In the genomic region with DNA sequence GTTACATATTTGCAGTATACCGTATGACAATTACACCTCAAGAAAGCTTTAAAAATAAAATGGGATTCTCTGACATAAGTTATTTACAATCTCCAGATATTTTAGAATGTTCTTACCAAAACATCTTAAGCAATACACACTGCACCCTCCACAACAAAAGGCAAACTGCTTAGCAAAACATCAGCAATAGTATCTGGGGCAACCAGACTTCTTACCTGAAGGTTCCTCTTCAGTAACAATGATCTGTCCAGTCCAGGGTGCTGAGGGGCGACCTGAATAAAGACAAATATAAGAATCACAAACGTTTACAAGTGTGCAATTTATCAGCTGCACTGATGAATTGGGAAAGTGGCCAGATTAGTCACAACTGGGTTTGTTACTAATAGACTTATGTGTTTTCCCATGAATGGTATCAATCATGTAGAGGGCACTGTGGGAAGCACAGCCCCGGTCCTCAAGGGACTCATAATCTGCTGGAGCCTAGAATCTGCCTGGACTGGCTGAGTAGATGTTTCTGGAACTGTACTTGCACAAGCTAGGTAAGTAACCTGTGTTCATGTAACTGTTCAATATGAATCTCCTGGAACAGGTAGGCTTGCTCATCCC, we compare ENCODE assay signal across 15 cellular contexts.
A peak's percentile ranks its signal among the peaks of the same experiment; 100 is the strongest.
DNase-seq lines count a peak whose midpoint lies in the region; ATAC-seq, FAIRE-seq and TF ChIP-seq lines count a peak whose summit lies in the region.
"Had no signal": no experiment of that assay in that cellular context is flagged by ENCODE, and none has a peak within 500 bp of the region (broad histone marks: within the 10 kb centered on the region; RNA-seq: fewer than 3 reads in every experiment).

No MANE protein-coding gene starts in this region.

- 58 to 59% methylated on average over 3 to 4 of the region's 4 CpGs for WGBS in testis, 2 donors

- H3K36me3 ChIP-seq in ACC112 (ENCODE audit: insufficient read depth, low read length) (no peaks in the 10 kb centered on the region), kidney (ENCODE audit: control insufficient read depth in 1 of 2, insufficient read depth in 2 of 2, low read length in 2 of 2) (no peaks in the 10 kb centered on the region), testis (ENCODE audit: low read depth, missing control alignments) (no peaks in the 10 kb centered on the region), WERI-Rb-1 (no peaks in the 10 kb centered on the region)
- H3K36me3 ChIP-seq: gastroesophageal sphincter had no signal

- H3K9me3 ChIP-seq in kidney (ENCODE audit: control insufficient read depth in 1 of 2, low read length in 2 of 2) (no peaks in the 10 kb centered on the region), testis (no peaks in the 10 kb centered on the region), WERI-Rb-1 (ENCODE audit: severe bottlenecking) (no peaks in the 10 kb centered on the region)
- H3K9me3 ChIP-seq: gastroesophageal sphincter had no signal

- peak overlapping the region; percentile 34; the same call in 1 of the 2 replicates for H3K27ac ChIP-seq in ACC112 (ENCODE audit: low read depth, low read length)
- H3K27ac ChIP-seq in kidney (ENCODE audit: low read depth in 2 of 2, low read length in 2 of 2): no peak overlapping the region
- no peak overlapping the region for H3K27ac ChIP-seq in testis
- H3K27ac ChIP-seq in WERI-Rb-1: no peak overlapping the region
- H3K27ac ChIP-seq: gastroesophageal sphincter had no signal

- H3K9ac ChIP-seq in kidney (ENCODE audit: low read length in 2 of 2): no peak overlapping the region

- TF ChIP-seq CTCF in fibroblast of villous mesenchyme (IDR thresholded peaks at IDR 0.05; ENCODE audit: insufficient read depth, low read depth, low read length) (no peak), kidney (IDR thresholded peaks at IDR 0.05; ENCODE audit: borderline replicate concordance, extremely low read depth, insufficient read depth) (no peak), testis (IDR thresholded peaks at IDR 0.05) (no peak), WERI-Rb-1 (IDR thresholded peaks at IDR 0.05; ENCODE audit: low read depth, low read length) (no peak)

- no peaks in the 10 kb centered on the region for H3K79me2 ChIP-seq in ACC112 (ENCODE audit: control insufficient read depth, insufficient read depth, low read length, unreplicated experiment)

- TF ChIP-seq POLR2A in testis (IDR thresholded peaks at IDR 0.05): no peak

- intact Hi-C loops in kidney (cut with DNase I) (no loop called here), testis (cut with DNase I; ENCODE audit: low total_unique reads) (no loop called here)

- H3K4me1 ChIP-seq in ACC112 (ENCODE audit: control insufficient read depth, insufficient read depth, low read length, unreplicated experiment): peaks cover 33% of the 10 kb centered on the region
- H3K4me1 ChIP-seq in kidney (ENCODE audit: control insufficient read depth in 1 of 2, insufficient read depth in 1 of 2, low read depth in 1 of 2, low read length in 2 of 2): no peaks in the 10 kb centered on the region
- no peaks in the 10 kb centered on the region for H3K4me1 ChIP-seq in testis

- no peak for FAIRE-seq in kidney (lab: Jason Lieb, UNC)

- H3K27me3 ChIP-seq in ACC112 (ENCODE audit: insufficient read depth, low read length) (no peaks in the 10 kb centered on the region), testis (no peaks in the 10 kb centered on the region), WERI-Rb-1 (ENCODE audit: insufficient read depth, low read depth, severe bottlenecking) (no peaks in the 10 kb centered on the region)
- H3K27me3 ChIP-seq: gastroesophageal sphincter had no signal

- H2AFZ ChIP-seq in ACC112 (ENCODE audit: low read length, unreplicated experiment): no peak overlapping the region

- ATAC-seq in GM18907 (IDR thresholded peaks at IDR 0.05; ENCODE audit: unreplicated experiment): no peak
- ATAC-seq: gastroesophageal sphincter had no signal

- DNase-seq in ELR (ENCODE audit: low read depth) (peak; percentile 39), RKO (ENCODE audit: low spot score) (peak; percentile 59), fibroblast of villous mesenchyme (ENCODE audit: low read depth) (peak; percentile 46), kidney (no peak), testis (no peak), WERI-Rb-1 (no peak)
- DNase-seq: activated CD4-positive, CD25-positive, alpha-beta regulatory T cell; activated T-cell treated with anti-CD3 and anti-CD28 coated beads, Interleukin-2, amount 50 U/mL, for 48 hours; amniotic stem cell; naive B cell; NCI-H1105; NCI-H774 had no signal

- H3K4me3 ChIP-seq in ACC112 (ENCODE audit: low read depth, low read length): no peak overlapping the region
- no peak overlapping the region for H3K4me3 ChIP-seq in fibroblast of villous mesenchyme (ENCODE audit: low read depth, low read length)
- H3K4me3 ChIP-seq in kidney (ENCODE audit: low read length in 2 of 2): no peak overlapping the region
- no peak overlapping the region for H3K4me3 ChIP-seq in testis
- no peak overlapping the region for H3K4me3 ChIP-seq in WERI-Rb-1 (ENCODE audit: low read depth, low read length)
- H3K4me3 ChIP-seq: gastroesophageal sphincter had no signal

Comparison
In these comparisons a context has a peak if more than half of its experiments do, and no peak if none do; other contexts are left out.
1. DNase-seq: peak in ELR (single experiment), RKO (single experiment) and fibroblast of villous mesenchyme (single experiment); none in kidney (single experiment), testis (single experiment) and WERI-Rb-1 (single experiment).